In the genomic region with DNA sequence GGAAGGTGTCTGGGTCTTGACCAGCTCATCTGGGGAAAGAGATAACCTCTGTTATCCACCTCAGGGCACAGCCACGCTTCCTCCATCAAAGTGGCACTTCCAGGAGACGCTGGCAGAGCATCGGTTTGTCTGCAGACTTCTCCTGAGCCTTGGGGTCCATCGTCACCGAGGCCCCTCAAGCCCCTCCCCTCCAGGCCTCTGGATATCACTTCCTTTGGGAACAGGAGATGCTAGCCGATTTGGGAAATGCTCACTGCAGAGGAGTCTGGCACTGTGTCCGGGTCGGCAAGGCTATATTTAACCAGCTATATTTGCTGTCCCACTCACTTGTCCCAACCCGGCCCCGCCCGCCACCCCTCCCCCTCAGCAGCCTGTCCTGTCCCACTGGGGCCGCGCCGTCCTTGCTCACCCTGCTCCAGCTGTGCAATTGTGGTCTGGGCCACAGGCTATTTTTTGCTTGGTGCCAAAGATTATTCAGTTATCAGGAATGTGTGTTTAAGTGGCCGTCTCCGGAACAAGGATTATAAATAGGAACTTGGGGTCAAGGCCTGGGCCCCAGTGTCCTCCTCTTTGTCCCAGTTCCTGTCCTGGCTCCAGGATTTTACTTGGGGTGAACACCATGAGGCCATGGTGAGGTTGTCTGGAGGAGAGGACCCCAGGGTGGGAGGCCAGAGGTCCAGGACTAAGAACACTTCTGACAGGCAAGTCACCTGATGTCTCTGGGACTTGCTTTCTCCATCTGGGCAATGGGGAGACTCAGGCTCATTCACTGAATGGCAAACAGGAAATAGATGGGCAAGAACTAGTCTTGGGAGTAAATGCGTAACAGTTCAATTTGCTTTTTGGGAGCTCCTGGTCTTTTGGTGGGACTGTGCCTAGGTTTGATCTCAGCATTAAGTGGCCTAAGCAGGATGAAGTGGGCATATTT, we compare ENCODE assay signal across 9 cellular contexts.
DNase-seq lines count a peak whose midpoint lies in the region; ATAC-seq and TF ChIP-seq lines count a peak whose summit lies in the region.
"Had no signal": no experiment of that assay in that cellular context is flagged by ENCODE, and none has a peak within 500 bp of the region (broad histone marks: within the 10 kb centered on the region; RNA-seq: fewer than 3 reads in every experiment).

No MANE protein-coding gene starts in this region.

- H3K36me3 ChIP-seq in RWPE2 (ENCODE audit: low read depth): no peaks in the 10 kb centered on the region

- no peaks in the 10 kb centered on the region for H3K4me1 ChIP-seq in RWPE2 (ENCODE audit: insufficient read depth, poor library complexity, severe bottlenecking)

- ATAC-seq in RWPE2 (ENCODE audit: low read depth) (peak; percentile 67), HG03175 (IDR thresholded peaks at IDR 0.05; ENCODE audit: unreplicated experiment) (no peak), GM18907 (IDR thresholded peaks at IDR 0.05; ENCODE audit: unreplicated experiment) (no peak), HG03196 (IDR thresholded peaks at IDR 0.05; ENCODE audit: unreplicated experiment) (no peak)

- H3K4me3 ChIP-seq in AG09309 (ENCODE audit: control insufficient read depth, low read depth, low read length) (no peak overlapping the region), RWPE2 (ENCODE audit: severe bottlenecking) (no peak overlapping the region), fibroblast of mammary gland (ENCODE audit: control insufficient read depth, low read depth, low read length) (no peak overlapping the region)

- H3K9me3 ChIP-seq in RWPE2 (ENCODE audit: severe bottlenecking): no peaks in the 10 kb centered on the region

- H3K27ac ChIP-seq in RWPE2 (ENCODE audit: poor library complexity, severe bottlenecking): no peak overlapping the region
- H3K27ac ChIP-seq: C4-2B had no signal

- DNase-seq in AG09309 (ENCODE audit: low read depth): peak; percentile 62
- DNase-seq in RWPE2 (ENCODE audit: low spot score): no peak
- DNase-seq in fibroblast of mammary gland (ENCODE audit: low read depth): peak; percentile 81
- peak; percentile 54 for DNase-seq in non-pigmented ciliary epithelial cell (ENCODE audit: low read depth)
- no peak for DNase-seq in COLO829 (ENCODE audit: low spot score)

- H3K27me3 ChIP-seq in RWPE2 (ENCODE audit: insufficient read depth, poor library complexity, severe bottlenecking): peaks cover 3% of the 10 kb centered on the region

- no peak for TF ChIP-seq CTCF in AG09309 (IDR thresholded peaks at IDR 0.05; ENCODE audit: control insufficient read depth, insufficient read depth, low read depth, low read length, missing control alignments)
- TF ChIP-seq CTCF in RWPE2 (IDR thresholded peaks at IDR 0.05; ENCODE audit: poor library complexity, severe bottlenecking): no peak
- no peak for TF ChIP-seq CTCF in fibroblast of mammary gland (conservative IDR thresholded peaks at IDR 0.05; ENCODE audit: control insufficient read depth, insufficient read depth, low read depth, low read length)

Comparison
In these comparisons a context has a peak if more than half of its experiments do, and no peak if none do; other contexts are left out.
1. DNase-seq: peak in AG09309 (single experiment), fibroblast of mammary gland (single experiment) and non-pigmented ciliary epithelial cell (single experiment); none in RWPE2 (single experiment) and COLO829 (single experiment).